In genomic region chr16:2154533-2155090, GRCh38 we compare ENCODE assay signal across 8 cellular contexts. TPM values are rescaled to one million over a fixed set of nuclear protein-coding genes. Genes with fewer than 3 reads are reported as not detected.
DNase-seq lines count a peak whose midpoint lies in the region; ATAC-seq and TF ChIP-seq lines count a peak whose summit lies in the region.

No MANE protein-coding gene starts in this region.

- no peaks in the 10 kb centered on the region for H3K9me3 Mint-ChIP-seq in activated naive CD8-positive, alpha-beta T cell treated with anti-CD3 and anti-CD28 coated beads, Interleukin-2, amount 50 U/mL, for 24 hours

- peaks cover 48% of the 10 kb centered on the region for H3K4me1 Mint-ChIP-seq in activated naive CD8-positive, alpha-beta T cell treated with anti-CD3 and anti-CD28 coated beads, Interleukin-2, amount 50 U/mL, for 24 hours

- H3K4me1 ChIP-seq in left ventricle myocardium inferior (peaks cover 92% of the 10 kb centered on the region), liver (ENCODE audit: control insufficient read depth in 4 of 4, insufficient read depth in 4 of 4, low read length in 3 of 4) (peaks cover 19 to 91% (median 72%) of the 10 kb centered on the region in 4 donors), thyroid gland (peaks cover 32 to 60% of the 10 kb centered on the region in 2 donors)

- H3K9me3 ChIP-seq in left ventricle myocardium inferior (replicated peaks) (no peaks in the 10 kb centered on the region), liver (ENCODE audit: control insufficient read depth in 4 of 4, low read length in 3 of 4) (no peaks in the 10 kb centered on the region), thyroid gland (no peaks in the 10 kb centered on the region)

- ATAC-seq in activated naive CD8-positive, alpha-beta T cell treated with anti-CD3 and anti-CD28 coated beads, Interleukin-2, amount 50 U/mL, for 24 hours, result no peak
- no peak for ATAC-seq in GM19023 (IDR thresholded peaks at IDR 0.05; ENCODE audit: unreplicated experiment)

- TF ChIP-seq POLR2A in thyroid gland (IDR thresholded peaks at IDR 0.05), result no peak

- peak overlapping the region; percentile 89 for H3K27ac ChIP-seq in left ventricle myocardium inferior (replicated peaks)
- H3K27ac ChIP-seq in liver (ENCODE audit: low read depth in 1 of 2, low read length in 2 of 2), result peak overlapping the region; percentile 78 to 94
- H3K27ac ChIP-seq in thyroid gland, result peak overlapping the region; percentile 19 to 75 (median 50)

- H3K4me3 ChIP-seq in left ventricle myocardium inferior (peak overlapping the region; percentile 83), liver (ENCODE audit: low read depth in 1 of 3, low read length in 3 of 3) (peak overlapping the region; percentile 58 to 99 (median 95)), thyroid gland (replicated peaks in 1 of 3) (peak overlapping the region; percentile 63 to 78 (median 77))

- no peak for TF ChIP-seq RAD21 in liver (IDR thresholded peaks at IDR 0.05)

- peak overlapping the region; percentile 98 for H3K27ac Mint-ChIP-seq in activated naive CD8-positive, alpha-beta T cell treated with anti-CD3 and anti-CD28 coated beads, Interleukin-2, amount 50 U/mL, for 24 hours

- peaks cover 3% of the 10 kb centered on the region for H3K27me3 Mint-ChIP-seq in activated naive CD8-positive, alpha-beta T cell treated with anti-CD3 and anti-CD28 coated beads, Interleukin-2, amount 50 U/mL, for 24 hours

- intact Hi-C loops in left ventricle myocardium inferior (cut with micrococcal nuclease) (no loop called here), cardiac septum (cut with DNase I) (loop anchor here (5.0 kb wide), 2 partner anchors 53 to 98 kb away; partner anchors contain the start of genes ECI1 and MLST8), thyroid gland (cut with DNase I) (loop anchor here (5.0 kb wide), 1 partner anchor 132 kb away; no protein-coding TSS in a partner anchor)

- 2% methylated on average over 23 of the region's 23 CpGs for WGBS in liver
- WGBS in thyroid gland, 2 donors, result 6 to 7% methylated on average over 23 of the region's 23 CpGs

- H3K9ac ChIP-seq in liver (ENCODE audit: low read depth in 1 of 2, low read length in 2 of 2), result peak overlapping the region; percentile 88 to 100

- peak overlapping the region; percentile 93 for H3K4me3 Mint-ChIP-seq in activated naive CD8-positive, alpha-beta T cell treated with anti-CD3 and anti-CD28 coated beads, Interleukin-2, amount 50 U/mL, for 24 hours

- H3K36me3 ChIP-seq in left ventricle myocardium inferior (peaks cover 8% of the 10 kb centered on the region), liver (ENCODE audit: control insufficient read depth in 4 of 4, insufficient read depth in 3 of 4, low read depth in 1 of 4, low read length in 3 of 4) (peaks cover 0 to 5% (median under 1%) of the 10 kb centered on the region in 4 donors), thyroid gland (no peaks in the 10 kb centered on the region)

- no peak for DNase-seq in left ventricle myocardium inferior
- DNase-seq in cardiac septum (ENCODE audit: low spot score), result no peak
- peak; percentile 40 for DNase-seq in activated naive CD8-positive, alpha-beta T cell treated with anti-CD3 and anti-CD28 coated beads, Interleukin-2, amount 50 U/mL, for 24 hours
- no peak for DNase-seq in thyroid gland
- no peak for DNase-seq in GF-D8 (lab: John Stamatoyannopoulos, UW)
- DNase-seq in SW 1271 (lab: John Stamatoyannopoulos, UW), result no peak

- peaks cover 44% of the 10 kb centered on the region for H3K36me3 Mint-ChIP-seq in activated naive CD8-positive, alpha-beta T cell treated with anti-CD3 and anti-CD28 coated beads, Interleukin-2, amount 50 U/mL, for 24 hours (ENCODE audit: low read depth)

- H3K27me3 ChIP-seq in left ventricle myocardium inferior (ENCODE audit: low read depth) (no peaks in the 10 kb centered on the region), liver (ENCODE audit: control insufficient read depth in 4 of 4, insufficient read depth in 4 of 4, low read length in 3 of 4) (no peaks in the 10 kb centered on the region), thyroid gland (no peaks in the 10 kb centered on the region)

- no peak for TF ChIP-seq CTCF in left ventricle myocardium inferior (IDR thresholded peaks at IDR 0.05; ENCODE audit: borderline replicate concordance)
- no peak for TF ChIP-seq CTCF in liver (IDR thresholded peaks at IDR 0.05; ENCODE audit: low read depth, low read length, missing input control)
- TF ChIP-seq CTCF in thyroid gland (IDR thresholded peaks at IDR 0.05), result no peak

TF ChIP-seq in liver, 16 proteins besides CTCF, POLR2A, EP300 and RAD21:
- TF ChIP-seq EGR1 (IDR thresholded peaks at IDR 0.05; ENCODE audit: low read depth in 2 of 2), result no peak
- TF ChIP-seq NR2F2 (IDR thresholded peaks at IDR 0.05), result no peak
- TF ChIP-seq YY1 (IDR thresholded peaks at IDR 0.05), result no peak
- no peak for TF ChIP-seq TAF1 (conservative IDR thresholded peaks at IDR 0.05)
- no peak for TF ChIP-seq MAX (IDR thresholded peaks at IDR 0.05)
- TF ChIP-seq ATF3 (IDR thresholded peaks at IDR 0.05), result no peak
- no peak for TF ChIP-seq ZBTB33 (IDR thresholded peaks at IDR 0.05)
- TF ChIP-seq GABPA (IDR thresholded peaks at IDR 0.05 in 1 of 2, conservative IDR thresholded peaks at IDR 0.05 in 1 of 2), result no peak
- no peak for TF ChIP-seq FOXA1 (IDR thresholded peaks at IDR 0.05)
- no peak for TF ChIP-seq HNF4G (IDR thresholded peaks at IDR 0.05)

RNA-seq across cellular contexts. Expression of gene TRAF7, which starts 1.0 kb away (rescaled TPM):
- total RNA-seq in left ventricle myocardium inferior (26.0 TPM), cardiac septum (35.7 TPM), liver (10 to 100 TPM; 33.2 to 34.8 TPM), thyroid gland (10 to 100 TPM; 27.7 to 51.9 (median 41.5) TPM)
- 10 to 100 TPM; 14.7 to 36.6 TPM for polyA plus RNA-seq in liver

RNA-seq across cellular contexts. Expression of gene RAB26, which starts 6.2 kb away (rescaled TPM):
- total RNA-seq in left ventricle myocardium inferior, result 1.7 TPM
- total RNA-seq in cardiac septum, result 2.2 TPM
- 1 to 10 TPM; 1.9 to 3.9 TPM for total RNA-seq in liver
- 1 to 10 TPM; 2.6 to 3.4 TPM for polyA plus RNA-seq in liver
- total RNA-seq in thyroid gland, result 1 to 10 TPM in 1 of 4 donors, under 1 TPM in 2, not detected in 1; 0.40 to 1.6 (median 0.89) TPM

RNA-seq across cellular contexts. Expression of gene PKD1, which starts 18.9 kb away (rescaled TPM):
- total RNA-seq in left ventricle myocardium inferior, result 83.9 TPM
- 178 TPM for total RNA-seq in cardiac septum
- total RNA-seq in liver, result 10 to 100 TPM; 30.6 to 58.4 TPM
- 10 to 100 TPM in 1 of 2 donors, 1 to 10 TPM in 1; 8.0 to 20.6 TPM for polyA plus RNA-seq in liver
- 100 to 1,000 TPM in 1 of 4 donors, 10 to 100 TPM in 3; 66.9 to 153 (median 87.7) TPM for total RNA-seq in thyroid gland

RNA-seq across cellular contexts. Expression of gene CASKIN1, which starts 41.8 kb away (rescaled TPM):
- 4.0 TPM for total RNA-seq in left ventricle myocardium inferior
- total RNA-seq in cardiac septum, result 1.2 TPM
- total RNA-seq in liver, result under 1 TPM; under 0.01 to 0.09 TPM
- polyA plus RNA-seq in liver, result under 1 TPM in 1 of 2 donors, not detected in 1; 0.17 TPM
- 1 to 10 TPM in 1 of 4 donors, under 1 TPM in 3; 0.13 to 1.2 (median 0.40) TPM for total RNA-seq in thyroid gland

RNA-seq across cellular contexts. Expression of gene MLST8, which starts 50.6 kb away (rescaled TPM):
- total RNA-seq in left ventricle myocardium inferior (27.3 TPM), cardiac septum (26.3 TPM), liver (10 to 100 TPM; 11.1 to 14.4 TPM), thyroid gland (10 to 100 TPM; 61.0 to 95.6 (median 63.1) TPM)
- polyA plus RNA-seq in liver, result 10 to 100 TPM; 26.0 to 26.7 TPM
